Comparison of ENCODE assay signal across 1 cellular context in the genomic region with DNA sequence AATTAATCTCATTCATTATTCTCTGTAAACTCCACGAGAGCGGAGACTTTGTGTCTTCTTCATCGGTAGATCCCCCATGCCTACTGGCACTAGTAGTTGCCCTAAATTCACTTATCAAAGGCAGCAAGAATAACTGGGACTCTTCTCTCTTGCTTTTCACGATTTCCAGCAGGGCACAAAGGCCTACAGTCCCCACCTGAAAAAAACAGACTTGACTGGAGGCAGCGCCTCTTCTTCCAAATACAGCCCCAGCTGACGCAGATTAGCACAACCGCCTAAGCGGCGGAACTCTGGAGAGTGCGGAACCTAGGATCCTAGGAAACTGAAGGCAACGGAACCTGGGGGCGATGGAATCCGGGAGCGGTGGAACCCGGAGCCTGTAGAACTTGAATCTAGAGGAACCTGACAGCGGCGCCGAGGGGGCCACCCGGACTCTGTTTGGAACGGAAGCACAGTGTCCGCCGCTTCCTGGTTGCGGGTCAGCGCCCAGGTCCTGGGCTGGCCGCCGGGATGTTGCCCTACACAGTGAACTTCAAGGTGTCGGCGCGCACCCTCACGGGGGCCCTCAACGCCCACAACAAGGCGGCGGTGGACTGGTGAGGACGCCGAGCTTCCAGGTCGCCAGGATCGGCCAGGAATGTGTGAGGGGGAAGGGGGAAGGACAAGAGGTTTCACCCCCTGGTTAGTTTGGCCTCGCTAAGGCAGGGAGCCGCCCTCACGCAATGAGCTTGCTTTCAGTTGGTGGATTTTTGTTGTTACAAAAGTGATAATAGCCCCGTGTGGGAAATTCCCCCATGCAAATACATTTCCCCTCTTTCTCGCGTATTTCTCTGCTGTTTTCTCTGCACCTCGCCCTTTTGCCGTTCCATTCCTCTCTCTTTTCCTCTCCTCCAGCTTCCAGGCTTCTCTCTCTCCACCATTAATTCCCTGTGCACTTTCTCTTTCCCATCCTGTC.
A peak's percentile ranks its signal among the peaks of the same experiment; 100 is the strongest.
TF ChIP-seq lines count a peak whose summit lies in the region.

A gene with protein sequence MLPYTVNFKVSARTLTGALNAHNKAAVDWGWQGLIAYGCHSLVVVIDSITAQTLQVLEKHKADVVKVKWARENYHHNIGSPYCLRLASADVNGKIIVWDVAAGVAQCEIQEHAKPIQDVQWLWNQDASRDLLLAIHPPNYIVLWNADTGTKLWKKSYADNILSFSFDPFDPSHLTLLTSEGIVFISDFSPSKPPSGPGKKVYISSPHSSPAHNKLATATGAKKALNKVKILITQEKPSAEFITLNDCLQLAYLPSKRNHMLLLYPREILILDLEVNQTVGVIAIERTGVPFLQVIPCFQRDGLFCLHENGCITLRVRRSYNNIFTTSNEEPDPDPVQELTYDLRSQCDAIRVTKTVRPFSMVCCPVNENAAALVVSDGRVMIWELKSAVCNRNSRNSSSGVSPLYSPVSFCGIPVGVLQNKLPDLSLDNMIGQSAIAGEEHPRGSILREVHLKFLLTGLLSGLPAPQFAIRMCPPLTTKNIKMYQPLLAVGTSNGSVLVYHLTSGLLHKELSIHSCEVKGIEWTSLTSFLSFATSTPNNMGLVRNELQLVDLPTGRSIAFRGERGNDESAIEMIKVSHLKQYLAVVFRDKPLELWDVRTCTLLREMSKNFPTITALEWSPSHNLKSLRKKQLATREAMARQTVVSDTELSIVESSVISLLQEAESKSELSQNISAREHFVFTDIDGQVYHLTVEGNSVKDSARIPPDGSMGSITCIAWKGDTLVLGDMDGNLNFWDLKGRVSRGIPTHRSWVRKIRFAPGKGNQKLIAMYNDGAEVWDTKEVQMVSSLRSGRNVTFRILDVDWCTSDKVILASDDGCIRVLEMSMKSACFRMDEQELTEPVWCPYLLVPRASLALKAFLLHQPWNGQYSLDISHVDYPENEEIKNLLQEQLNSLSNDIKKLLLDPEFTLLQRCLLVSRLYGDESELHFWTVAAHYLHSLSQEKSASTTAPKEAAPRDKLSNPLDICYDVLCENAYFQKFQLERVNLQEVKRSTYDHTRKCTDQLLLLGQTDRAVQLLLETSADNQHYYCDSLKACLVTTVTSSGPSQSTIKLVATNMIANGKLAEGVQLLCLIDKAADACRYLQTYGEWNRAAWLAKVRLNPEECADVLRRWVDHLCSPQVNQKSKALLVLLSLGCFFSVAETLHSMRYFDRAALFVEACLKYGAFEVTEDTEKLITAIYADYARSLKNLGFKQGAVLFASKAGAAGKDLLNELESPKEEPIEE (plus strand): TSS at position 452 of the 955 bp plus-strand sequence. CDS start 59 bp downstream, at position 511.

TF ChIP-seq in HCT116, 20 proteins besides CTCF, POLR2A, EP300 and RAD21:
- peak; percentile 37; the same call in 1 of the 2 replicates for TF ChIP-seq CEBPB (IDR thresholded peaks at IDR 0.05; ENCODE audit: low read depth)
- TF ChIP-seq SP1 (IDR thresholded peaks at IDR 0.05; ENCODE audit: low read depth) = peak; percentile 86
- TF ChIP-seq YY1 (IDR thresholded peaks at IDR 0.05; ENCODE audit: extremely low read depth, insufficient replicate concordance, low read depth, low read length) = peak; percentile 91
- no peak for TF ChIP-seq EZH2 (IDR thresholded peaks at IDR 0.05)
- TF ChIP-seq, protein P1, sequence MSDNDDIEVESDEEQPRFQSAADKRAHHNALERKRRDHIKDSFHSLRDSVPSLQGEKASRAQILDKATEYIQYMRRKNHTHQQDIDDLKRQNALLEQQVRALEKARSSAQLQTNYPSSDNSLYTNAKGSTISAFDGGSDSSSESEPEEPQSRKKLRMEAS (IDR thresholded peaks at IDR 0.05) = peak; percentile 87
- peak; percentile 83 for TF ChIP-seq TCF7L2 (IDR thresholded peaks at IDR 0.05; ENCODE audit: borderline replicate concordance, extremely low read depth, insufficient read depth, insufficient read length)
- peak; percentile 58; the same call in 1 of the 2 replicates for TF ChIP-seq FOSL1 (IDR thresholded peaks at IDR 0.05; ENCODE audit: low read depth)
- TF ChIP-seq ZFX (IDR thresholded peaks at IDR 0.05) = peak; percentile 68
- TF ChIP-seq, protein P2, sequence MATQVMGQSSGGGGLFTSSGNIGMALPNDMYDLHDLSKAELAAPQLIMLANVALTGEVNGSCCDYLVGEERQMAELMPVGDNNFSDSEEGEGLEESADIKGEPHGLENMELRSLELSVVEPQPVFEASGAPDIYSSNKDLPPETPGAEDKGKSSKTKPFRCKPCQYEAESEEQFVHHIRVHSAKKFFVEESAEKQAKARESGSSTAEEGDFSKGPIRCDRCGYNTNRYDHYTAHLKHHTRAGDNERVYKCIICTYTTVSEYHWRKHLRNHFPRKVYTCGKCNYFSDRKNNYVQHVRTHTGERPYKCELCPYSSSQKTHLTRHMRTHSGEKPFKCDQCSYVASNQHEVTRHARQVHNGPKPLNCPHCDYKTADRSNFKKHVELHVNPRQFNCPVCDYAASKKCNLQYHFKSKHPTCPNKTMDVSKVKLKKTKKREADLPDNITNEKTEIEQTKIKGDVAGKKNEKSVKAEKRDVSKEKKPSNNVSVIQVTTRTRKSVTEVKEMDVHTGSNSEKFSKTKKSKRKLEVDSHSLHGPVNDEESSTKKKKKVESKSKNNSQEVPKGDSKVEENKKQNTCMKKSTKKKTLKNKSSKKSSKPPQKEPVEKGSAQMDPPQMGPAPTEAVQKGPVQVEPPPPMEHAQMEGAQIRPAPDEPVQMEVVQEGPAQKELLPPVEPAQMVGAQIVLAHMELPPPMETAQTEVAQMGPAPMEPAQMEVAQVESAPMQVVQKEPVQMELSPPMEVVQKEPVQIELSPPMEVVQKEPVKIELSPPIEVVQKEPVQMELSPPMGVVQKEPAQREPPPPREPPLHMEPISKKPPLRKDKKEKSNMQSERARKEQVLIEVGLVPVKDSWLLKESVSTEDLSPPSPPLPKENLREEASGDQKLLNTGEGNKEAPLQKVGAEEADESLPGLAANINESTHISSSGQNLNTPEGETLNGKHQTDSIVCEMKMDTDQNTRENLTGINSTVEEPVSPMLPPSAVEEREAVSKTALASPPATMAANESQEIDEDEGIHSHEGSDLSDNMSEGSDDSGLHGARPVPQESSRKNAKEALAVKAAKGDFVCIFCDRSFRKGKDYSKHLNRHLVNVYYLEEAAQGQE (IDR thresholded peaks at IDR 0.05; ENCODE audit: low read depth) = no peak
- TF ChIP-seq POLR2AphosphoS5 (IDR thresholded peaks at IDR 0.05; ENCODE audit: low read depth, low read length) = peak; percentile 99
- TF ChIP-seq, protein P3, sequence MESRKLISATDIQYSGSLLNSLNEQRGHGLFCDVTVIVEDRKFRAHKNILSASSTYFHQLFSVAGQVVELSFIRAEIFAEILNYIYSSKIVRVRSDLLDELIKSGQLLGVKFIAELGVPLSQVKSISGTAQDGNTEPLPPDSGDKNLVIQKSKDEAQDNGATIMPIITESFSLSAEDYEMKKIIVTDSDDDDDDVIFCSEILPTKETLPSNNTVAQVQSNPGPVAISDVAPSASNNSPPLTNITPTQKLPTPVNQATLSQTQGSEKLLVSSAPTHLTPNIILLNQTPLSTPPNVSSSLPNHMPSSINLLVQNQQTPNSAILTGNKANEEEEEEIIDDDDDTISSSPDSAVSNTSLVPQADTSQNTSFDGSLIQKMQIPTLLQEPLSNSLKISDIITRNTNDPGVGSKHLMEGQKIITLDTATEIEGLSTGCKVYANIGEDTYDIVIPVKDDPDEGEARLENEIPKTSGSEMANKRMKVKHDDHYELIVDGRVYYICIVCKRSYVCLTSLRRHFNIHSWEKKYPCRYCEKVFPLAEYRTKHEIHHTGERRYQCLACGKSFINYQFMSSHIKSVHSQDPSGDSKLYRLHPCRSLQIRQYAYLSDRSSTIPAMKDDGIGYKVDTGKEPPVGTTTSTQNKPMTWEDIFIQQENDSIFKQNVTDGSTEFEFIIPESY (IDR thresholded peaks at IDR 0.05; ENCODE audit: extremely low read depth, insufficient replicate concordance, low read length) = peak; percentile 7
- TF ChIP-seq, protein P4, sequence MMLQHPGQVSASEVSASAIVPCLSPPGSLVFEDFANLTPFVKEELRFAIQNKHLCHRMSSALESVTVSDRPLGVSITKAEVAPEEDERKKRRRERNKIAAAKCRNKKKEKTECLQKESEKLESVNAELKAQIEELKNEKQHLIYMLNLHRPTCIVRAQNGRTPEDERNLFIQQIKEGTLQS (IDR thresholded peaks at IDR 0.05) = no peak
- TF ChIP-seq SIN3A (IDR thresholded peaks at IDR 0.05; ENCODE audit: low read depth) = peak; percentile 89
- peak; percentile 100 for TF ChIP-seq CBX3 (IDR thresholded peaks at IDR 0.05; ENCODE audit: low read depth)
- no peak for TF ChIP-seq EZH2phosphoT487 (IDR thresholded peaks at IDR 0.05; ENCODE audit: borderline replicate concordance)
- TF ChIP-seq EGR1 (IDR thresholded peaks at IDR 0.05; ENCODE audit: low read depth) = peak; percentile 60; the same call in 1 of the 2 replicates
- no peak for TF ChIP-seq ZNF274 (IDR thresholded peaks at IDR 0.05; ENCODE audit: low read depth, low read length)
- TF ChIP-seq JUND (IDR thresholded peaks at IDR 0.05) = no peak
- TF ChIP-seq SRF (IDR thresholded peaks at IDR 0.05; ENCODE audit: low read depth) = peak; percentile 88
- peak; percentile 95 for TF ChIP-seq ELF1 (IDR thresholded peaks at IDR 0.05; ENCODE audit: borderline replicate concordance, low read depth)
